33 cellular contexts compared by ENCODE assay signal in the genomic region with DNA sequence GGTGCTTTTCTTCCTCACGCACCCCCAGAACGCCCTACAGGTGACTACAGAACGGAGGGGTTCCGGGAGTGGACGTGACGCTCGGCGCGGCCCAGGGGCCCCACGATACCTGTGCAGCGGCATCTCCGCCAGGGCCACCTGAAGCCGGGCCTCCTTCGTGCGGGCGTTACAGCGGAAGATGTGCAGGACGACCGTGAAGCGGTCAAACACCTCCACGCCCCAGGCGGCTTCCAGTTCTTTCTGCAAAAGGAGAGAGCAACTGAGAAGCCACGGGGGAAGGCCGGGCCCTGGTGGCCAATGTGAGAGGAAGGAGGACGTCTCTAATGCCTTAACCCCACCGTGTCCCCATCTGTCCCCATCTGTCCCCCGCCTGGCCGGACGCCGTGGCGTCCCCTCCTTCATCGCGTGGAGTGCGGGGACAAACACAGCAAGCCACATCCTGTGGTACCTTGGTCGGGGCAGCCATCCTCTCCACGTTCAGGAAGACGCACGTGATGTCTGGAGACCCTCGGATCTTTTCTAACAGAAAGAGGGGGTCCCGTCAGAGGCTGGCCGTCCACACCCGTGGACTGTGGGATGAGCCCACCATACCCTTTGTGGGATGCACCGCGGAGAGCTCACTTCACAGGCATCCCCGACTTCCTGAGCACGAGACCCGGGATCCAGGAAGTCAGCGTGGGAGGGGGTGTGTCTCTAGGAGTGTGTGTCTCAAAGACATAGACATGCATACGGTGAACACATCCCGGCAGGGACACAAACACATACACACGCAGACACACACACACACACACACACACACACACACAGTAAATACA. TPM values are rescaled to one million over a fixed set of nuclear protein-coding genes. Genes with fewer than 3 reads are reported as not detected.
A peak's percentile ranks its signal among the peaks of the same experiment; 100 is the strongest.
DNase-seq lines count a peak whose midpoint lies in the region; ATAC-seq and TF ChIP-seq lines count a peak whose summit lies in the region.
"Had no signal": no experiment of that assay in that cellular context is flagged by ENCODE, and none has a peak within 500 bp of the region (broad histone marks: within the 10 kb centered on the region; RNA-seq: fewer than 3 reads in every experiment).

No MANE protein-coding gene starts in this region.

- in situ Hi-C loops in brain microvascular endothelial cell (cut with HindIII; ENCODE audit: low pct_ligation_motif_present, low sequenced_read_pairs) = no loop called here

- TF ChIP-seq CTCF in heart left ventricle (IDR thresholded peaks at IDR 0.05) (no peak), heart right ventricle (IDR thresholded peaks at IDR 0.05) (no peak), mucosa of descending colon (IDR thresholded peaks at IDR 0.05) (no peak), brain microvascular endothelial cell (IDR thresholded peaks at IDR 0.05; ENCODE audit: low read depth, low read length, missing control alignments) (no peak)

- DNase-seq in heart left ventricle (peak; percentile 4 to 54 (median 22)), heart right ventricle (no peak), fibroblast of gingiva (ENCODE audit: low read depth) (peak; percentile 17), mucosa of descending colon (peak in 2 of 3 donors; percentile 29 to 51), aorta (peak; percentile 49 to 67), brain microvascular endothelial cell (no peak), NCI-H2081 treated with DMSO at 0.1 percent for 48 hours (lab: John Stamatoyannopoulos, UW) (no peak)
- DNase-seq: ACHN; activated CD4-positive, CD25-positive, alpha-beta regulatory T cell treated with anti-CD3 and anti-CD28 coated beads, Interleukin-2, amount 50 U/mL, for 72 hours; activated CD8-positive, alpha-beta T cell treated with anti-CD3 and anti-CD28 coated beads, Interleukin-2, amount 10 ng/mL, durations not matched to agents 7 days and 5 days; activated naive CD8-positive, alpha-beta T cell treated with anti-CD3 and anti-CD28 coated beads for 36 hours; activated T-cell treated with anti-CD3 and anti-CD28 coated beads for 4 hours; anterior cingulate cortex; CD8-positive, alpha-beta T cell; colonic mucosa; DMS 273 treated with DMSO at 0.1 percent for 48 hours; effector memory CD4-positive, alpha-beta T cell; erythroblast; glutamatergic neuron; HCEC 1CT; islet precursor cell; MV-4-11; NCI-H1436; NCI-H226; NCI-H69; nephron progenitor cell; SIG-M5; stimulated activated CD4-positive, alpha-beta T cell treated with anti-CD3 and anti-CD28 coated beads, Interleukin-12 subunit alpha, Interleukin-12 subunit beta, amount 100 ng/mL, for 4 hours; stimulated activated CD4-positive, alpha-beta T cell treated with anti-CD3 and anti-CD28 coated beads, Interleukin-4, amount 100 ng/mL, for 1 hour; stomach had no signal

- TF ChIP-seq POLR2A in heart left ventricle (IDR thresholded peaks at IDR 0.05) = no peak

- H3K4me1 ChIP-seq in heart left ventricle (peaks cover 0 to 17% (median 5%) of the 10 kb centered on the region in 12 donors), heart right ventricle (peaks cover 5 to 18% (median 7%) of the 10 kb centered on the region in 9 donors), mucosa of descending colon (ENCODE audit: low read depth) (no peaks in the 10 kb centered on the region), aorta (ENCODE audit: control insufficient read depth in 1 of 2, insufficient read depth in 2 of 2, low read length in 2 of 2) (peaks cover 0 to 3% of the 10 kb centered on the region in 2 donors)

- H3K4me3 ChIP-seq in heart left ventricle = no peak overlapping the region
- no peak overlapping the region for H3K4me3 ChIP-seq in heart right ventricle
- H3K4me3 ChIP-seq in mucosa of descending colon = no peak overlapping the region
- no peak overlapping the region for H3K4me3 ChIP-seq in aorta (ENCODE audit: low read length in 2 of 2)
- H3K4me3 ChIP-seq in brain microvascular endothelial cell (ENCODE audit: low read depth, low read length) = no peak overlapping the region
- H3K4me3 ChIP-seq: colonic mucosa, lung, stomach, tibial nerve had no signal

- no peak for ATAC-seq in heart left ventricle
- ATAC-seq in heart right ventricle = no peak
- ATAC-seq in mucosa of descending colon = no peak
- ATAC-seq in aorta (ENCODE audit: low FRiP score) = no peak
- ATAC-seq in GM21515 (IDR thresholded peaks at IDR 0.05; ENCODE audit: unreplicated experiment) = no peak
- ATAC-seq: activated CD8-positive, alpha-beta T cell treated with anti-CD3 and anti-CD28 coated beads, Interleukin-2, amount 10 ng/mL, durations not matched to agents 7 days and 5 days; CD8-positive, alpha-beta T cell had no signal

- no peaks in the 10 kb centered on the region for H3K9me3 ChIP-seq in heart left ventricle
- H3K9me3 ChIP-seq in heart right ventricle = no peaks in the 10 kb centered on the region
- no peaks in the 10 kb centered on the region for H3K9me3 ChIP-seq in mucosa of descending colon
- H3K9me3 ChIP-seq in aorta (ENCODE audit: control insufficient read depth, low read length) = no peaks in the 10 kb centered on the region
- H3K9me3 ChIP-seq: colonic mucosa, stomach, tibial nerve had no signal

- intact Hi-C loops in heart left ventricle (cut with DNase I) (loop anchor here in 4 of 10 donors (5.0 kb wide), 2 partner anchors 38 to 72 kb away; a partner anchor contains a TSS), heart right ventricle (cut with DNase I) (loop anchor here in 1 of 10 donors (5.0 kb wide), 1 partner anchor 38 kb away; no protein-coding TSS in a partner anchor), mucosa of descending colon (cut with DNase I, micrococcal nuclease) (no loop called here), aorta (cut with DNase I) (loop anchor here (5.0 kb wide), 2 partner anchors 33 to 72 kb away; a partner anchor contains a TSS)

- 87 to 91% (median 88%) methylated on average over 50 to 51 of the region's 51 CpGs for WGBS in heart left ventricle, 4 donors
- WGBS in heart right ventricle, 2 donors = 89 to 90% methylated on average over 51 of the region's 51 CpGs
- WGBS in aorta, 2 donors = 93 to 94% methylated on average over 51 of the region's 51 CpGs

- H3K27ac ChIP-seq in heart left ventricle (no peak overlapping the region), heart right ventricle (no peak overlapping the region), aorta (ENCODE audit: low read depth in 1 of 2, low read length in 2 of 2) (no peak overlapping the region), brain microvascular endothelial cell (no peak overlapping the region)
- H3K27ac ChIP-seq: colonic mucosa, stomach, tibial nerve had no signal

- H3K36me3 ChIP-seq in heart left ventricle (peaks cover 0 to 58% (median 46%) of the 10 kb centered on the region in 9 donors), heart right ventricle (peaks cover 0 to 59% (median 35%) of the 10 kb centered on the region in 9 donors), mucosa of descending colon (ENCODE audit: low read depth) (peaks cover 3% of the 10 kb centered on the region), aorta (ENCODE audit: control insufficient read depth in 1 of 2, insufficient read depth in 2 of 2, low read length in 1 of 2) (peaks cover 7% of the 10 kb centered on the region in 2 donors), brain microvascular endothelial cell (replicated peaks) (peaks cover 39% of the 10 kb centered on the region)

- H3K27me3 ChIP-seq in heart left ventricle (no peaks in the 10 kb centered on the region), heart right ventricle (no peaks in the 10 kb centered on the region), aorta (ENCODE audit: control insufficient read depth in 1 of 2, insufficient read depth in 2 of 2, low read length in 1 of 2) (no peaks in the 10 kb centered on the region), brain microvascular endothelial cell (replicated peaks) (no peaks in the 10 kb centered on the region)
- H3K27me3 ChIP-seq: colonic mucosa, stomach, tibial nerve had no signal

RNA-seq across cellular contexts. Expression of a gene that starts 3.6 kb away (rescaled TPM):
- total RNA-seq in heart left ventricle (10 to 100 TPM; 31.3 to 71.5 (median 47.5) TPM), heart right ventricle (10 to 100 TPM; 29.8 to 55.4 (median 46.3) TPM), mucosa of descending colon (10 to 100 TPM; 49.8 to 55.8 (median 54.1) TPM), aorta (10 to 100 TPM; 34.7 to 44.7 TPM)
- polyA plus RNA-seq in heart left ventricle (100 to 1,000 TPM in 1 of 2 donors, 10 to 100 TPM in 1; 50.6 to 102 TPM), heart right ventricle (100 to 1,000 TPM in 1 of 2 donors, 10 to 100 TPM in 1; 44.0 to 103 TPM), aorta (10 to 100 TPM; 38.8 to 62.6 TPM)

RNA-seq across cellular contexts. Expression of a gene that starts 33.8 kb away (rescaled TPM):
- 1 to 10 TPM in 7 of 9 donors, under 1 TPM in 2; 0.81 to 6.8 (median 3.0) TPM for total RNA-seq in heart left ventricle
- 10 to 100 TPM in 1 of 2 donors, 1 to 10 TPM in 1; 1.9 to 27.0 TPM for polyA plus RNA-seq in heart left ventricle
- total RNA-seq in heart right ventricle = 1 to 10 TPM; 1.9 to 6.5 (median 2.7) TPM
- polyA plus RNA-seq in heart right ventricle = 10 to 100 TPM in 1 of 2 donors, 1 to 10 TPM in 1; 3.0 to 19.9 TPM
- 10 to 100 TPM; 12.6 to 20.7 (median 13.8) TPM for total RNA-seq in mucosa of descending colon
- 1 to 10 TPM; 3.7 to 9.7 TPM for total RNA-seq in aorta
- polyA plus RNA-seq in aorta = 10 to 100 TPM in 1 of 2 donors, 1 to 10 TPM in 1; 1.3 to 16.3 TPM

Comparison
In these comparisons a context has a peak if more than half of its experiments do, and no peak if none do; other contexts are left out.
1. DNase-seq: peak in heart left ventricle (5 of 5), fibroblast of gingiva (single experiment), mucosa of descending colon (2 of 3) and aorta (2 of 2); none in heart right ventricle (0 of 2), brain microvascular endothelial cell (single experiment) and NCI-H2081 treated with DMSO at 0.1 percent for 48 hours (single experiment).
2. intact Hi-C loops: an anchor here in aorta (5.0 kb wide); none called in mucosa of descending colon.